Comparison of ENCODE assay signal across 2 cellular contexts in genomic region chr6:93454533-93454932, GRCh38.
TF ChIP-seq lines count a peak whose summit lies in the region.

No MANE protein-coding gene starts in this region.

TF ChIP-seq in GM23338, 12 proteins besides CTCF, POLR2A, EP300 and RAD21:
- TF ChIP-seq ZNF462 (CRISPR knock-in tag; IDR thresholded peaks at IDR 0.05) (peak; percentile 36; the same call in 1 of the 2 replicates), JUNB (IDR thresholded peaks at IDR 0.05; ENCODE audit: unreplicated experiment) (no peak), EZH2phosphoT487 (IDR thresholded peaks at IDR 0.05; ENCODE audit: unreplicated experiment) (no peak)

TF ChIP-seq in WTC11, 78 proteins besides CTCF, POLR2A, EP300 and RAD21 (continued from another document):
- TF ChIP-seq MYBL2 (CRISPR knock-in tag; IDR thresholded peaks at IDR 0.05) (no peak), SMAD4 (CRISPR knock-in tag; IDR thresholded peaks at IDR 0.05) (no peak), AFF4 (CRISPR knock-in tag; IDR thresholded peaks at IDR 0.05; ENCODE audit: borderline replicate concordance) (no peak)
